Comparison of ENCODE assay signal across 1 cellular context in the genomic region with DNA sequence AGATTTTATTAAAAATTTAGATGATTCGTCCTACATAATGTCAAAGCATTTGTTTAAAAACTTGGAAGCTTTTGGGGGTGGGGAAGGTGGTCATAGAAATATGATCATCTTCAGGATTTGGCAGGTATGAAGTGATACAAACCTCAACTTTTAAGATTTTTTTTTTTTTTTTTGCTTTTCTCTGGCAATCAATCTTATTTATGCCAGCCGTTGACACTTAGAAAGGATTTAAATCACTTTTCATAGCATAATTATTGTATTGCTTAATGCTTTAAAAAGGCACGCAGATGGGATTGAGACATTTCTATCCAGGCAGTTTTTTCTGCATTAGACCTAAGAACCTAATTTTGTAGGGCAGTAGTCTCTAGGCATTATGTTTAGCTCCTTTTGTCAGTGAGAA.
TF ChIP-seq lines count a peak whose summit lies in the region.

No MANE protein-coding gene starts in this region.

TF ChIP-seq in GM23338, 12 proteins besides CTCF, POLR2A, EP300 and RAD21 (continued from another document):
- TF ChIP-seq, protein P1, sequence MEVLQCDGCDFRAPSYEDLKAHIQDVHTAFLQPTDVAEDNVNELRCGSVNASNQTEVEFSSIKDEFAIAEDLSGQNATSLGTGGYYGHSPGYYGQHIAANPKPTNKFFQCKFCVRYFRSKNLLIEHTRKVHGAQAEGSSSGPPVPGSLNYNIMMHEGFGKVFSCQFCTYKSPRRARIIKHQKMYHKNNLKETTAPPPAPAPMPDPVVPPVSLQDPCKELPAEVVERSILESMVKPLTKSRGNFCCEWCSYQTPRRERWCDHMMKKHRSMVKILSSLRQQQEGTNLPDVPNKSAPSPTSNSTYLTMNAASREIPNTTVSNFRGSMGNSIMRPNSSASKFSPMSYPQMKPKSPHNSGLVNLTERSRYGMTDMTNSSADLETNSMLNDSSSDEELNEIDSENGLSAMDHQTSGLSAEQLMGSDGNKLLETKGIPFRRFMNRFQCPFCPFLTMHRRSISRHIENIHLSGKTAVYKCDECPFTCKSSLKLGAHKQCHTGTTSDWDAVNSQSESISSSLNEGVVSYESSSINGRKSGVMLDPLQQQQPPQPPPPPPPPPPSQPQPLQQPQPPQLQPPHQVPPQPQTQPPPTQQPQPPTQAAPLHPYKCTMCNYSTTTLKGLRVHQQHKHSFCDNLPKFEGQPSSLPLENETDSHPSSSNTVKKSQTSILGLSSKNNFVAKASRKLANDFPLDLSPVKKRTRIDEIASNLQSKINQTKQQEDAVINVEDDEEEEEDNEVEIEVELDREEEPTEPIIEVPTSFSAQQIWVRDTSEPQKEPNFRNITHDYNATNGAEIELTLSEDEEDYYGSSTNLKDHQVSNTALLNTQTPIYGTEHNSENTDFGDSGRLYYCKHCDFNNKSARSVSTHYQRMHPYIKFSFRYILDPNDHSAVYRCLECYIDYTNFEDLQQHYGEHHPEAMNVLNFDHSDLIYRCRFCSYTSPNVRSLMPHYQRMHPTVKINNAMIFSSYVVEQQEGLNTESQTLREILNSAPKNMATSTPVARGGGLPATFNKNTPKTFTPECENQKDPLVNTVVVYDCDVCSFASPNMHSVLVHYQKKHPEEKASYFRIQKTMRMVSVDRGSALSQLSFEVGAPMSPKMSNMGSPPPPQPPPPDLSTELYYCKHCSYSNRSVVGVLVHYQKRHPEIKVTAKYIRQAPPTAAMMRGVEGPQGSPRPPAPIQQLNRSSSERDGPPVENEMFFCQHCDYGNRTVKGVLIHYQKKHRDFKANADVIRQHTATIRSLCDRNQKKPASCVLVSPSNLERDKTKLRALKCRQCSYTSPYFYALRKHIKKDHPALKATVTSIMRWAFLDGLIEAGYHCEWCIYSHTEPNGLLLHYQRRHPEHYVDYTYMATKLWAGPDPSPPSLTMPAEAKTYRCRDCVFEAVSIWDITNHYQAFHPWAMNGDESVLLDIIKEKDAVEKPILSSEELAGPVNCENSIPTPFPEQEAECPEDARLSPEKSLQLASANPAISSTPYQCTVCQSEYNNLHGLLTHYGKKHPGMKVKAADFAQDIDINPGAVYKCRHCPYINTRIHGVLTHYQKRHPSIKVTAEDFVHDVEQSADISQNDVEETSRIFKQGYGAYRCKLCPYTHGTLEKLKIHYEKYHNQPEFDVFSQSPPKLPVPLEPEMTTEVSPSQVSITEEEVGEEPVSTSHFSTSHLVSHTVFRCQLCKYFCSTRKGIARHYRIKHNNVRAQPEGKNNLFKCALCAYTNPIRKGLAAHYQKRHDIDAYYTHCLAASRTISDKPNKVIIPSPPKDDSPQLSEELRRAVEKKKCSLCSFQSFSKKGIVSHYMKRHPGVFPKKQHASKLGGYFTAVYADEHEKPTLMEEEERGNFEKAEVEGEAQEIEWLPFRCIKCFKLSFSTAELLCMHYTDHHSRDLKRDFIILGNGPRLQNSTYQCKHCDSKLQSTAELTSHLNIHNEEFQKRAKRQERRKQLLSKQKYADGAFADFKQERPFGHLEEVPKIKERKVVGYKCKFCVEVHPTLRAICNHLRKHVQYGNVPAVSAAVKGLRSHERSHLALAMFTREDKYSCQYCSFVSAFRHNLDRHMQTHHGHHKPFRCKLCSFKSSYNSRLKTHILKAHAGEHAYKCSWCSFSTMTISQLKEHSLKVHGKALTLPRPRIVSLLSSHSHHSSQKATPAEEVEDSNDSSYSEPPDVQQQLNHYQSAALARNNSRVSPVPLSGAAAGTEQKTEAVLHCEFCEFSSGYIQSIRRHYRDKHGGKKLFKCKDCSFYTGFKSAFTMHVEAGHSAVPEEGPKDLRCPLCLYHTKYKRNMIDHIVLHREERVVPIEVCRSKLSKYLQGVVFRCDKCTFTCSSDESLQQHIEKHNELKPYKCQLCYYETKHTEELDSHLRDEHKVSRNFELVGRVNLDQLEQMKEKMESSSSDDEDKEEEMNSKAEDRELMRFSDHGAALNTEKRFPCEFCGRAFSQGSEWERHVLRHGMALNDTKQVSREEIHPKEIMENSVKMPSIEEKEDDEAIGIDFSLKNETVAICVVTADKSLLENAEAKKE (CRISPR knock-in tag; IDR thresholded peaks at IDR 0.05), result no peak
- no peak for TF ChIP-seq STAT1 (IDR thresholded peaks at IDR 0.05; ENCODE audit: unreplicated experiment)
- no peak for TF ChIP-seq CREB1 (CRISPR knock-in tag; IDR thresholded peaks at IDR 0.05; ENCODE audit: low read depth)
- TF ChIP-seq, protein P2, sequence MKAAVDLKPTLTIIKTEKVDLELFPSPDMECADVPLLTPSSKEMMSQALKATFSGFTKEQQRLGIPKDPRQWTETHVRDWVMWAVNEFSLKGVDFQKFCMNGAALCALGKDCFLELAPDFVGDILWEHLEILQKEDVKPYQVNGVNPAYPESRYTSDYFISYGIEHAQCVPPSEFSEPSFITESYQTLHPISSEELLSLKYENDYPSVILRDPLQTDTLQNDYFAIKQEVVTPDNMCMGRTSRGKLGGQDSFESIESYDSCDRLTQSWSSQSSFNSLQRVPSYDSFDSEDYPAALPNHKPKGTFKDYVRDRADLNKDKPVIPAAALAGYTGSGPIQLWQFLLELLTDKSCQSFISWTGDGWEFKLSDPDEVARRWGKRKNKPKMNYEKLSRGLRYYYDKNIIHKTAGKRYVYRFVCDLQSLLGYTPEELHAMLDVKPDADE (IDR thresholded peaks at IDR 0.05), result no peak
- TF ChIP-seq, protein P3, sequence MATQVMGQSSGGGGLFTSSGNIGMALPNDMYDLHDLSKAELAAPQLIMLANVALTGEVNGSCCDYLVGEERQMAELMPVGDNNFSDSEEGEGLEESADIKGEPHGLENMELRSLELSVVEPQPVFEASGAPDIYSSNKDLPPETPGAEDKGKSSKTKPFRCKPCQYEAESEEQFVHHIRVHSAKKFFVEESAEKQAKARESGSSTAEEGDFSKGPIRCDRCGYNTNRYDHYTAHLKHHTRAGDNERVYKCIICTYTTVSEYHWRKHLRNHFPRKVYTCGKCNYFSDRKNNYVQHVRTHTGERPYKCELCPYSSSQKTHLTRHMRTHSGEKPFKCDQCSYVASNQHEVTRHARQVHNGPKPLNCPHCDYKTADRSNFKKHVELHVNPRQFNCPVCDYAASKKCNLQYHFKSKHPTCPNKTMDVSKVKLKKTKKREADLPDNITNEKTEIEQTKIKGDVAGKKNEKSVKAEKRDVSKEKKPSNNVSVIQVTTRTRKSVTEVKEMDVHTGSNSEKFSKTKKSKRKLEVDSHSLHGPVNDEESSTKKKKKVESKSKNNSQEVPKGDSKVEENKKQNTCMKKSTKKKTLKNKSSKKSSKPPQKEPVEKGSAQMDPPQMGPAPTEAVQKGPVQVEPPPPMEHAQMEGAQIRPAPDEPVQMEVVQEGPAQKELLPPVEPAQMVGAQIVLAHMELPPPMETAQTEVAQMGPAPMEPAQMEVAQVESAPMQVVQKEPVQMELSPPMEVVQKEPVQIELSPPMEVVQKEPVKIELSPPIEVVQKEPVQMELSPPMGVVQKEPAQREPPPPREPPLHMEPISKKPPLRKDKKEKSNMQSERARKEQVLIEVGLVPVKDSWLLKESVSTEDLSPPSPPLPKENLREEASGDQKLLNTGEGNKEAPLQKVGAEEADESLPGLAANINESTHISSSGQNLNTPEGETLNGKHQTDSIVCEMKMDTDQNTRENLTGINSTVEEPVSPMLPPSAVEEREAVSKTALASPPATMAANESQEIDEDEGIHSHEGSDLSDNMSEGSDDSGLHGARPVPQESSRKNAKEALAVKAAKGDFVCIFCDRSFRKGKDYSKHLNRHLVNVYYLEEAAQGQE (IDR thresholded peaks at IDR 0.05; ENCODE audit: unreplicated experiment), result no peak
- no peak for TF ChIP-seq ZNF331 (CRISPR knock-in tag; IDR thresholded peaks at IDR 0.05; ENCODE audit: low read depth)
- TF ChIP-seq POLR2AphosphoS5 (IDR thresholded peaks at IDR 0.05; ENCODE audit: low read depth), result no peak
- no peak for TF ChIP-seq EZH2 (IDR thresholded peaks at IDR 0.05; ENCODE audit: low read depth, unreplicated experiment)
